In the genomic region with DNA sequence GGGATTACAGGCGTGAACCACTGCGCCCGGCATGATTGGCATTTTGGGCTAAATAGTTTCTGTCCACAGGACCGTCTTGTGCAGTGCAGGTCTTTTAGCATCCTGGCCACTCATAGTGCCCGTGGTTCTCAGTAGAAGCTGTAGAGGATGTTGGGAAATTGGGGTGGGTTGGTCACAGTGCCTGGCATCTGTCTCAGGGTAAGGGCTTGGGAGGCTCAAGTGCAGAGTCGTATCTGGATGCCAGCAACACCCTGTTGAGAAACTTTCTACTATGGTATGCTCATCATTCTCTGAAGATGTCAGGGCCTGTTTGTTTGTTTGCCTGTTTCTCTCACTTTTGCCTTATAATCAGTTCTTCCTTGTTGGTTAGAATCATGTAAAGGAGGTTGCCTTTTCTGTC, we compare ENCODE assay signal across 1 cellular context.
A peak's percentile ranks its signal among the peaks of the same experiment; 100 is the strongest.
TF ChIP-seq lines count a peak whose summit lies in the region.

No MANE protein-coding gene starts in this region.

TF ChIP-seq in K562, 482 proteins besides CTCF, POLR2A, EP300 and RAD21:
- TF ChIP-seq ZBTB40 (IDR thresholded peaks at IDR 0.05) (no peak), ZBTB40 (CRISPR knock-in tag; IDR thresholded peaks at IDR 0.05) (0 out of 2 replicates have a peak, but pooled peaks have one; percentile 43), RBM17 (IDR thresholded peaks at IDR 0.05; ENCODE audit: borderline replicate concordance, low read depth, low read length) (no peak), SMAD3 (CRISPR knock-in tag; conservative IDR thresholded peaks at IDR 0.05) (no peak), MTA2 (IDR thresholded peaks at IDR 0.05; ENCODE audit: low read depth) (no peak), ZBTB17 (CRISPR knock-in tag; IDR thresholded peaks at IDR 0.05) (no peak), MBD1 (CRISPR knock-in tag; IDR thresholded peaks at IDR 0.05) (no peak), GMEB1 (CRISPR knock-in tag; IDR thresholded peaks at IDR 0.05) (0 out of 2 replicates have a peak, but pooled peaks have one; percentile 6), YBX1 (IDR thresholded peaks at IDR 0.05) (no peak), NFE2 (IDR thresholded peaks at IDR 0.05; ENCODE audit: low read depth) (no peak), POLR2AphosphoS2 (IDR thresholded peaks at IDR 0.05; ENCODE audit: low read length) (no peak), SRF (CRISPR knock-in tag; IDR thresholded peaks at IDR 0.05) (0 out of 4 replicates have a peak, but pooled peaks of 1 of the 2 experiments have one; percentile 25)
- TF ChIP-seq, protein P1, sequence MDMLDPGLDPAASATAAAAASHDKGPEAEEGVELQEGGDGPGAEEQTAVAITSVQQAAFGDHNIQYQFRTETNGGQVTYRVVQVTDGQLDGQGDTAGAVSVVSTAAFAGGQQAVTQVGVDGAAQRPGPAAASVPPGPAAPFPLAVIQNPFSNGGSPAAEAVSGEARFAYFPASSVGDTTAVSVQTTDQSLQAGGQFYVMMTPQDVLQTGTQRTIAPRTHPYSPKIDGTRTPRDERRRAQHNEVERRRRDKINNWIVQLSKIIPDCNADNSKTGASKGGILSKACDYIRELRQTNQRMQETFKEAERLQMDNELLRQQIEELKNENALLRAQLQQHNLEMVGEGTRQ (CRISPR knock-in tag; IDR thresholded peaks at IDR 0.05), result 0 out of 2 replicates have a peak, but pooled peaks have one; percentile 15
- TF ChIP-seq, protein P2, sequence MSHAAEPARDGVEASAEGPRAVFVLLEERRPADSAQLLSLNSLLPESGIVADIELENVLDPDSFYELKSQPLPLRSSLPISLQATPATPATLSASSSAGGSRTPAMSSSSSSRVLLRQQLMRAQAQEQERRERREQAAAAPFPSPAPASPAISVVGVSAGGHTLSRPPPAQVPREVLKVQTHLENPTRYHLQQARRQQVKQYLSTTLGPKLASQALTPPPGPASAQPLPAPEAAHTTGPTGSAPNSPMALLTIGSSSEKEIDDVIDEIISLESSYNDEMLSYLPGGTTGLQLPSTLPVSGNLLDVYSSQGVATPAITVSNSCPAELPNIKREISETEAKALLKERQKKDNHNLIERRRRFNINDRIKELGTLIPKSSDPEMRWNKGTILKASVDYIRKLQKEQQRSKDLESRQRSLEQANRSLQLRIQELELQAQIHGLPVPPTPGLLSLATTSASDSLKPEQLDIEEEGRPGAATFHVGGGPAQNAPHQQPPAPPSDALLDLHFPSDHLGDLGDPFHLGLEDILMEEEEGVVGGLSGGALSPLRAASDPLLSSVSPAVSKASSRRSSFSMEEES (CRISPR knock-in tag; IDR thresholded peaks at IDR 0.05), result peak; percentile 40
- TF ChIP-seq, protein P3, sequence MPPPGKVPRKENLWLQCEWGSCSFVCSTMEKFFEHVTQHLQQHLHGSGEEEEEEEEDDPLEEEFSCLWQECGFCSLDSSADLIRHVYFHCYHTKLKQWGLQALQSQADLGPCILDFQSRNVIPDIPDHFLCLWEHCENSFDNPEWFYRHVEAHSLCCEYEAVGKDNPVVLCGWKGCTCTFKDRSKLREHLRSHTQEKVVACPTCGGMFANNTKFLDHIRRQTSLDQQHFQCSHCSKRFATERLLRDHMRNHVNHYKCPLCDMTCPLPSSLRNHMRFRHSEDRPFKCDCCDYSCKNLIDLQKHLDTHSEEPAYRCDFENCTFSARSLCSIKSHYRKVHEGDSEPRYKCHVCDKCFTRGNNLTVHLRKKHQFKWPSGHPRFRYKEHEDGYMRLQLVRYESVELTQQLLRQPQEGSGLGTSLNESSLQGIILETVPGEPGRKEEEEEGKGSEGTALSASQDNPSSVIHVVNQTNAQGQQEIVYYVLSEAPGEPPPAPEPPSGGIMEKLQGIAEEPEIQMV (tag; conservative IDR thresholded peaks at IDR 0.05; ENCODE audit: low read depth), result no peak
